In genomic region chr4:10296730-10297129, GRCh38 we compare ENCODE assay signal across 13 cellular contexts.
A peak's percentile ranks its signal among the peaks of the same experiment; 100 is the strongest.
DNase-seq lines count a peak whose midpoint lies in the region; ATAC-seq and TF ChIP-seq lines count a peak whose summit lies in the region.
"Had no signal": no experiment of that assay in that cellular context is flagged by ENCODE, and none has a peak within 500 bp of the region (broad histone marks: within the 10 kb centered on the region; RNA-seq: fewer than 3 reads in every experiment).

No MANE protein-coding gene starts in this region.

- 51 to 67% (median 61%) methylated on average over 3 of the region's 3 CpGs for WGBS in spleen, 5 donors
- 41 to 51% methylated on average over 3 of the region's 3 CpGs for WGBS in upper lobe of left lung, 2 donors

- H3K4me3 Mint-ChIP-seq in neural progenitor cell: no peak overlapping the region
- H3K4me3 Mint-ChIP-seq: dendritic cell treated with granulocyte-macrophage colony-stimulating factor and Interleukin-4, amounts not matched to agents 40 ng/mL and 50 ng/mL, for 4 days; WTC11 had no signal

- H3K4me1 ChIP-seq in neural progenitor cell (peaks cover 25% of the 10 kb centered on the region), spleen (no peaks in the 10 kb centered on the region), upper lobe of left lung (no peaks in the 10 kb centered on the region)

- TF ChIP-seq POLR2A in spleen (IDR thresholded peaks at IDR 0.05) (no peak), upper lobe of left lung (IDR thresholded peaks at IDR 0.05) (no peak)

- TF ChIP-seq CTCF in BJ (IDR thresholded peaks at IDR 0.05; ENCODE audit: insufficient read depth, low read depth, low read length) (no peak), neural progenitor cell (IDR thresholded peaks at IDR 0.05) (no peak), spleen (IDR thresholded peaks at IDR 0.05 in 8 of 11, conservative IDR thresholded peaks at IDR 0.05 in 3 of 11) (no peak), upper lobe of left lung (IDR thresholded peaks at IDR 0.05) (no peak)

- no peaks in the 10 kb centered on the region for H3K27me3 ChIP-seq in BJ (ENCODE audit: control insufficient read depth, insufficient read depth, low read length)
- peaks cover 30% of the 10 kb centered on the region for H3K27me3 ChIP-seq in neural progenitor cell
- peaks cover 0 to 15% (median 0%) of the 10 kb centered on the region in 7 donors for H3K27me3 ChIP-seq in spleen (replicated peaks in 1 of 7)
- H3K27me3 ChIP-seq in upper lobe of left lung: no peaks in the 10 kb centered on the region
- H3K27me3 ChIP-seq: BLaER1, ovary had no signal

- no peak overlapping the region for H2AFZ ChIP-seq in neural progenitor cell (replicated peaks)

- H3F3A ChIP-seq in neural progenitor cell (ENCODE audit: low read depth): peaks cover 19% of the 10 kb centered on the region

- H3K9me3 ChIP-seq in neural progenitor cell (ENCODE audit: low read depth) (no peaks in the 10 kb centered on the region), spleen (no peaks in the 10 kb centered on the region), upper lobe of left lung (no peaks in the 10 kb centered on the region)
- H3K9me3 ChIP-seq: BLaER1, ovary had no signal

- no peaks in the 10 kb centered on the region for H4K20me1 ChIP-seq in neural progenitor cell (ENCODE audit: low read depth)
- H4K20me1 ChIP-seq: BLaER1 had no signal

- intact Hi-C loops in spleen (cut with DNase I; ENCODE audit: low total_unique reads): no loop called here

- no peaks in the 10 kb centered on the region for H3K36me3 Mint-ChIP-seq in neural progenitor cell
- H3K36me3 Mint-ChIP-seq: WTC11 had no signal

- H3K27ac Mint-ChIP-seq in neural progenitor cell: no peak overlapping the region
- H3K27ac Mint-ChIP-seq: dendritic cell treated with granulocyte-macrophage colony-stimulating factor and Interleukin-4, amounts not matched to agents 40 ng/mL and 50 ng/mL, for 4 days; WTC11 had no signal

- POLR2A ChIA-PET in BJ (lab: Charles Lee): no interaction called here

- peaks cover 7% of the 10 kb centered on the region for H3K27me3 Mint-ChIP-seq in neural progenitor cell (ENCODE audit: insufficient read depth, low read depth)
- H3K27me3 Mint-ChIP-seq: dendritic cell treated with granulocyte-macrophage colony-stimulating factor and Interleukin-4, amounts not matched to agents 40 ng/mL and 50 ng/mL, for 4 days had no signal

- H3K36me3 ChIP-seq in BJ (ENCODE audit: control insufficient read depth, insufficient read depth, low read length) (no peaks in the 10 kb centered on the region), neural progenitor cell (no peaks in the 10 kb centered on the region), spleen (no peaks in the 10 kb centered on the region), upper lobe of left lung (no peaks in the 10 kb centered on the region)
- H3K36me3 ChIP-seq: BLaER1, ovary had no signal

- ATAC-seq in upper lobe of left lung (ENCODE audit: low FRiP score in 2 of 2): no peak
- ATAC-seq: WTC11 had no signal

- H3K4me3 ChIP-seq in BJ (ENCODE audit: low read depth, low read length) (no peak overlapping the region), neural progenitor cell (peak overlapping the region; percentile 23), spleen (no peak overlapping the region), upper lobe of left lung (no peak overlapping the region)
- H3K4me3 ChIP-seq: BLaER1, ovary had no signal

- H3K4me2 ChIP-seq in neural progenitor cell: peak overlapping the region; percentile 66
- H3K4me2 ChIP-seq: BLaER1 had no signal

- H3K27ac ChIP-seq in neural progenitor cell (peak overlapping the region; percentile 26), spleen (no peak overlapping the region), upper lobe of left lung (no peak overlapping the region)
- H3K27ac ChIP-seq: BLaER1, ovary had no signal

- in situ Hi-C loops in ACHN (cut with HindIII; ENCODE audit: low pct_ligation_motif_present, low pct_unique_long_range_greater_than_20kb, low sequenced_read_pairs): no loop called here

- no peak overlapping the region for H3K9ac ChIP-seq in neural progenitor cell
- H3K9ac ChIP-seq: BLaER1 had no signal

- H3K9me3 Mint-ChIP-seq in neural progenitor cell: no peaks in the 10 kb centered on the region
- H3K9me3 Mint-ChIP-seq: dendritic cell treated with granulocyte-macrophage colony-stimulating factor and Interleukin-4, amounts not matched to agents 40 ng/mL and 50 ng/mL, for 4 days had no signal

- TF ChIP-seq EP300 in upper lobe of left lung (IDR thresholded peaks at IDR 0.05): no peak

- H3K4me1 Mint-ChIP-seq in neural progenitor cell: peaks cover 18% of the 10 kb centered on the region

- CTCF ChIA-PET in BJ (lab: Yijun Ruan, JAX): interaction anchor here (1.2 kb wide), 1 partner anchor 132 kb away, joined by 3 read pairs; no protein-coding TSS in a partner anchor

- DNase-seq in BJ (ENCODE audit: low read depth) (peak; percentile 76), NCI-H82 (lab: John Stamatoyannopoulos, UW) (peak; percentile 84), fibroblast of peridontal ligament (ENCODE audit: extremely low read depth) (peak; percentile 77), neural progenitor cell (ENCODE audit: low spot score) (peak; percentile 83), spleen (no peak), hepatic stellate cell (ENCODE audit: low spot score) (no peak), ACHN (no peak), upper lobe of left lung (no peak)
- DNase-seq: ovary, RPMI8226 had no signal

- H3K79me2 ChIP-seq in neural progenitor cell (ENCODE audit: low read depth): no peaks in the 10 kb centered on the region

Comparison
In these comparisons a context has a peak if more than half of its experiments do, and no peak if none do; other contexts are left out.
1. DNase-seq: peak in BJ (single experiment), NCI-H82 (single experiment), fibroblast of peridontal ligament (single experiment) and neural progenitor cell (single experiment); none in spleen (single experiment), hepatic stellate cell (single experiment), ACHN (single experiment) and upper lobe of left lung (0 of 2).